In genomic region chr3:111615880-111616279, GRCh38 we compare ENCODE assay signal across 22 cellular contexts. TPM values are rescaled to one million over a fixed set of nuclear protein-coding genes. Genes with fewer than 3 reads are reported as not detected.
DNase-seq lines count a peak whose midpoint lies in the region; ATAC-seq and TF ChIP-seq lines count a peak whose summit lies in the region.
"Had no signal": no experiment of that assay in that cellular context is flagged by ENCODE, and none has a peak within 500 bp of the region (broad histone marks: within the 10 kb centered on the region; RNA-seq: fewer than 3 reads in every experiment).

No MANE protein-coding gene starts in this region.

- no peak for DNase-seq in activated CD8-positive, alpha-beta memory T cell treated with anti-CD3 and anti-CD28 coated beads, Interleukin-2, amount 10 ng/mL, durations not matched to agents 7 days and 5 days
- DNase-seq in activated CD8-positive, alpha-beta memory T cell treated with anti-CD3 and anti-CD28 coated beads, Interleukin-2, amount 50 U/mL, for 48 hours: no peak
- DNase-seq in activated naive CD8-positive, alpha-beta T cell treated with anti-CD3 and anti-CD28 coated beads for 36 hours: no peak
- DNase-seq in stimulated activated effector memory CD8-positive, alpha-beta T cell treated with anti-CD3 and anti-CD28 coated beads, Interleukin-12 subunit alpha, Interleukin-12 subunit beta, amount 100 ng/mL, for 72 hours (ENCODE audit: low spot score in 2 of 2): no peak
- DNase-seq in occipital lobe (lab: John Stamatoyannopoulos, UW) (no peak), osteocyte (ENCODE audit: extremely low spot score, unreplicated experiment) (no peak), mesothelial cell of epicardium (ENCODE audit: low spot score in 2 of 2, unreplicated experiment in 2 of 2) (no peak)
- DNase-seq: dermis blood vessel endothelial cell, heart right ventricle, MG63, NCI-H1436 treated with DMSO at 0.1 percent for 48 hours, NCI-H2171, NCI-H526 had no signal

- H2AFZ ChIP-seq in OCI-LY1 (ENCODE audit: low read length): 0 out of 2 replicates have a peak overlapping the region, but pooled peaks have one; percentile 57

- no peak overlapping the region for H3K27ac ChIP-seq in OCI-LY1 (ENCODE audit: low read depth, low read length, poor library complexity, severe bottlenecking)
- H3K27ac ChIP-seq: BLaER1 treated with 17β-estradiol and CSF1 and Interleukin-3, amounts not matched to agents 10 nM and 100 nM; cardiac muscle cell had no signal

- peak overlapping the region; percentile 93 for H3K27ac Mint-ChIP-seq in activated CD8-positive, alpha-beta memory T cell treated with anti-CD3 and anti-CD28 coated beads, Interleukin-2, amount 10 ng/mL, durations not matched to agents 7 days and 5 days
- H3K27ac Mint-ChIP-seq in activated naive CD8-positive, alpha-beta T cell treated with anti-CD3 and anti-CD28 coated beads for 36 hours: peak overlapping the region; percentile 98
- H3K27ac Mint-ChIP-seq in stimulated activated effector memory CD8-positive, alpha-beta T cell treated with anti-CD3 and anti-CD28 coated beads, Interleukin-12 subunit alpha, Interleukin-12 subunit beta, amount 100 ng/mL, for 72 hours: peak overlapping the region; percentile 99
- no peak overlapping the region for H3K27ac Mint-ChIP-seq in osteocyte (ENCODE audit: unreplicated experiment)
- H3K27ac Mint-ChIP-seq in mesothelial cell of epicardium: no peak overlapping the region
- H3K27ac Mint-ChIP-seq: IgD-negative memory B cell had no signal

- peak overlapping the region; percentile 27 for H3K4me3 Mint-ChIP-seq in activated CD8-positive, alpha-beta memory T cell treated with anti-CD3 and anti-CD28 coated beads, Interleukin-2, amount 10 ng/mL, durations not matched to agents 7 days and 5 days
- peak overlapping the region; percentile 47 for H3K4me3 Mint-ChIP-seq in activated naive CD8-positive, alpha-beta T cell treated with anti-CD3 and anti-CD28 coated beads for 36 hours
- peak overlapping the region; percentile 72 for H3K4me3 Mint-ChIP-seq in stimulated activated effector memory CD8-positive, alpha-beta T cell treated with anti-CD3 and anti-CD28 coated beads, Interleukin-12 subunit alpha, Interleukin-12 subunit beta, amount 100 ng/mL, for 72 hours
- H3K4me3 Mint-ChIP-seq in osteocyte (ENCODE audit: unreplicated experiment): no peak overlapping the region
- no peak overlapping the region for H3K4me3 Mint-ChIP-seq in mesothelial cell of epicardium

- peaks cover 86% of the 10 kb centered on the region for H3K36me3 Mint-ChIP-seq in activated CD8-positive, alpha-beta memory T cell treated with anti-CD3 and anti-CD28 coated beads, Interleukin-2, amount 10 ng/mL, durations not matched to agents 7 days and 5 days
- peaks cover 70% of the 10 kb centered on the region for H3K36me3 Mint-ChIP-seq in activated naive CD8-positive, alpha-beta T cell treated with anti-CD3 and anti-CD28 coated beads for 36 hours
- peaks cover 65% of the 10 kb centered on the region for H3K36me3 Mint-ChIP-seq in stimulated activated effector memory CD8-positive, alpha-beta T cell treated with anti-CD3 and anti-CD28 coated beads, Interleukin-12 subunit alpha, Interleukin-12 subunit beta, amount 100 ng/mL, for 72 hours
- H3K36me3 Mint-ChIP-seq in osteocyte (ENCODE audit: unreplicated experiment) (no peaks in the 10 kb centered on the region), mesothelial cell of epicardium (no peaks in the 10 kb centered on the region)
- H3K36me3 Mint-ChIP-seq: IgD-negative memory B cell had no signal

- no peaks in the 10 kb centered on the region for H3K9me3 Mint-ChIP-seq in activated CD8-positive, alpha-beta memory T cell treated with anti-CD3 and anti-CD28 coated beads, Interleukin-2, amount 10 ng/mL, durations not matched to agents 7 days and 5 days (ENCODE audit: low read depth)
- peaks cover 9% of the 10 kb centered on the region for H3K9me3 Mint-ChIP-seq in activated naive CD8-positive, alpha-beta T cell treated with anti-CD3 and anti-CD28 coated beads for 36 hours
- no peaks in the 10 kb centered on the region for H3K9me3 Mint-ChIP-seq in stimulated activated effector memory CD8-positive, alpha-beta T cell treated with anti-CD3 and anti-CD28 coated beads, Interleukin-12 subunit alpha, Interleukin-12 subunit beta, amount 100 ng/mL, for 72 hours
- no peaks in the 10 kb centered on the region for H3K9me3 Mint-ChIP-seq in osteocyte (ENCODE audit: unreplicated experiment)
- no peaks in the 10 kb centered on the region for H3K9me3 Mint-ChIP-seq in mesothelial cell of epicardium
- H3K9me3 Mint-ChIP-seq: IgD-negative memory B cell had no signal

- CTCF ChIA-PET in activated CD8-positive, alpha-beta memory T cell treated with anti-CD3 and anti-CD28 coated beads, Interleukin-2, amount 10 ng/mL, durations not matched to agents 7 days and 5 days (lab: Charles Lee): interaction anchor here (0.6 to 5.7 kb wide), 25 partner anchors 8 to 379 kb away, joined by 3 to 56 read pairs (median 9); partner anchors contain the start of genes CD96 and ZBED2

- H3F3A ChIP-seq in OCI-LY1 (ENCODE audit: insufficient read depth, low read length): no peaks in the 10 kb centered on the region

- H3K9me3 ChIP-seq in OCI-LY1 (ENCODE audit: low read length): no peaks in the 10 kb centered on the region
- H3K9me3 ChIP-seq: heart right ventricle, MG63 had no signal

- peaks cover 78% of the 10 kb centered on the region for H3K4me1 Mint-ChIP-seq in activated CD8-positive, alpha-beta memory T cell treated with anti-CD3 and anti-CD28 coated beads, Interleukin-2, amount 10 ng/mL, durations not matched to agents 7 days and 5 days
- peaks cover 91% of the 10 kb centered on the region for H3K4me1 Mint-ChIP-seq in activated naive CD8-positive, alpha-beta T cell treated with anti-CD3 and anti-CD28 coated beads for 36 hours
- peaks cover 85% of the 10 kb centered on the region for H3K4me1 Mint-ChIP-seq in stimulated activated effector memory CD8-positive, alpha-beta T cell treated with anti-CD3 and anti-CD28 coated beads, Interleukin-12 subunit alpha, Interleukin-12 subunit beta, amount 100 ng/mL, for 72 hours
- H3K4me1 Mint-ChIP-seq in osteocyte (ENCODE audit: unreplicated experiment) (peaks cover 19% of the 10 kb centered on the region), mesothelial cell of epicardium (no peaks in the 10 kb centered on the region)

- ATAC-seq in activated CD8-positive, alpha-beta memory T cell treated with anti-CD3 and anti-CD28 coated beads, Interleukin-2, amount 10 ng/mL, durations not matched to agents 7 days and 5 days: no peak
- no peak for ATAC-seq in stimulated activated effector memory CD8-positive, alpha-beta T cell treated with anti-CD3 and anti-CD28 coated beads, Interleukin-12 subunit alpha, Interleukin-12 subunit beta, amount 100 ng/mL, for 72 hours
- ATAC-seq: left lobe of liver had no signal

- 0 out of 2 replicates have a peak overlapping the region, but pooled peaks have one; percentile 11 for H3K4me2 ChIP-seq in OCI-LY1 (ENCODE audit: low read length)
- H3K4me2 ChIP-seq: BLaER1 treated with 17β-estradiol and CSF1 and Interleukin-3, amounts not matched to agents 10 nM and 100 nM had no signal

- H3K27me3 ChIP-seq in OCI-LY1 (ENCODE audit: insufficient read depth, low read length): no peaks in the 10 kb centered on the region
- H3K27me3 ChIP-seq: BLaER1 treated with 17β-estradiol and CSF1 and Interleukin-3, amounts not matched to agents 10 nM and 100 nM; cardiac muscle cell; MG63 had no signal

- no peak overlapping the region for H3K9ac ChIP-seq in OCI-LY1 (ENCODE audit: low read length)
- H3K9ac ChIP-seq: BLaER1 treated with 17β-estradiol and CSF1 and Interleukin-3, amounts not matched to agents 10 nM and 100 nM had no signal

- TF ChIP-seq CTCF in OCI-LY1 (IDR thresholded peaks at IDR 0.05; ENCODE audit: low read length): no peak
- no peak for TF ChIP-seq CTCF in osteocyte (IDR thresholded peaks at IDR 0.05)
- no peak for TF ChIP-seq CTCF in mesothelial cell of epicardium (IDR thresholded peaks at IDR 0.05; ENCODE audit: unreplicated experiment)

- H4K20me1 ChIP-seq in OCI-LY1 (ENCODE audit: insufficient read depth, low read length): no peaks in the 10 kb centered on the region
- H4K20me1 ChIP-seq: BLaER1 treated with 17β-estradiol and CSF1 and Interleukin-3, amounts not matched to agents 10 nM and 100 nM had no signal

- H3K9me2 ChIP-seq in OCI-LY1 (ENCODE audit: low read depth, low read length): no peaks in the 10 kb centered on the region

- no peaks in the 10 kb centered on the region; the same call in 1 of the 2 replicates for H3K36me3 ChIP-seq in OCI-LY1 (ENCODE audit: insufficient read depth, low read length)
- H3K36me3 ChIP-seq: cardiac muscle cell, heart right ventricle, MG63 had no signal

- H3K4me3 ChIP-seq in OCI-LY1 (ENCODE audit: low read depth, low read length, poor library complexity, severe bottlenecking): no peak overlapping the region
- H3K4me3 ChIP-seq: cardiac muscle cell, heart right ventricle, MG63 had no signal

- H3K79me2 ChIP-seq in OCI-LY1 (ENCODE audit: insufficient read depth, low read length): no peaks in the 10 kb centered on the region

- no peaks in the 10 kb centered on the region for H3K27me3 Mint-ChIP-seq in activated CD8-positive, alpha-beta memory T cell treated with anti-CD3 and anti-CD28 coated beads, Interleukin-2, amount 10 ng/mL, durations not matched to agents 7 days and 5 days
- no peaks in the 10 kb centered on the region for H3K27me3 Mint-ChIP-seq in activated naive CD8-positive, alpha-beta T cell treated with anti-CD3 and anti-CD28 coated beads for 36 hours
- H3K27me3 Mint-ChIP-seq in osteocyte (ENCODE audit: unreplicated experiment) (no peaks in the 10 kb centered on the region), mesothelial cell of epicardium (ENCODE audit: low read depth) (no peaks in the 10 kb centered on the region)
- H3K27me3 Mint-ChIP-seq: IgD-negative memory B cell had no signal

- peaks cover 18% of the 10 kb centered on the region for H3K4me1 ChIP-seq in OCI-LY1 (ENCODE audit: insufficient read depth, low read length, severe bottlenecking)
- H3K4me1 ChIP-seq: BLaER1 treated with 17β-estradiol and CSF1 and Interleukin-3, amounts not matched to agents 10 nM and 100 nM; heart right ventricle had no signal

RNA-seq across cellular contexts. Expression of gene ZBED2, which starts 20.7 kb away (rescaled TPM):
- 10 to 100 TPM; 27.2 to 90.6 TPM for total RNA-seq in activated CD8-positive, alpha-beta memory T cell treated with anti-CD3 and anti-CD28 coated beads, Interleukin-2, amount 10 ng/mL, durations not matched to agents 7 days and 5 days
- 100 to 1,000 TPM; 122 to 123 TPM for total RNA-seq in activated naive CD8-positive, alpha-beta T cell treated with anti-CD3 and anti-CD28 coated beads for 36 hours
- total RNA-seq in occipital lobe: not detected
- total RNA-seq in osteocyte: not detected in 2 replicates
- not detected in 3 replicates for total RNA-seq in mesothelial cell of epicardium
- total RNA-seq: A673, cardiac muscle cell, dermis blood vessel endothelial cell, H1, mononuclear cell, urinary bladder had no signal

RNA-seq across cellular contexts. Expression of gene PLCXD2, which starts 58.6 kb away (rescaled TPM):
- total RNA-seq in activated CD8-positive, alpha-beta memory T cell treated with anti-CD3 and anti-CD28 coated beads, Interleukin-2, amount 10 ng/mL, durations not matched to agents 7 days and 5 days: 10 to 100 TPM; 16.7 to 21.1 TPM
- total RNA-seq in activated naive CD8-positive, alpha-beta T cell treated with anti-CD3 and anti-CD28 coated beads for 36 hours: 1 to 10 TPM; 8.1 to 8.5 TPM
- total RNA-seq in occipital lobe (48.0 TPM), osteocyte (0.91 and 1.6 TPM in 2 replicates), mesothelial cell of epicardium (3.9 to 4.7 TPM (median 4.0 TPM) in 3 replicates)

Comparison
In these comparisons a context has a peak if more than half of its experiments do, and no peak if none do; other contexts are left out.
1. H3K27ac Mint-ChIP-seq: peak in activated CD8-positive, alpha-beta memory T cell treated with anti-CD3 and anti-CD28 coated beads, Interleukin-2, amount 10 ng/mL, durations not matched to agents 7 days and 5 days (single experiment), activated naive CD8-positive, alpha-beta T cell treated with anti-CD3 and anti-CD28 coated beads for 36 hours (single experiment) and stimulated activated effector memory CD8-positive, alpha-beta T cell treated with anti-CD3 and anti-CD28 coated beads, Interleukin-12 subunit alpha, Interleukin-12 subunit beta, amount 100 ng/mL, for 72 hours (single experiment); none in osteocyte (single experiment) and mesothelial cell of epicardium (single experiment).
2. H3K4me3 Mint-ChIP-seq: peak in activated CD8-positive, alpha-beta memory T cell treated with anti-CD3 and anti-CD28 coated beads, Interleukin-2, amount 10 ng/mL, durations not matched to agents 7 days and 5 days (single experiment), activated naive CD8-positive, alpha-beta T cell treated with anti-CD3 and anti-CD28 coated beads for 36 hours (single experiment) and stimulated activated effector memory CD8-positive, alpha-beta T cell treated with anti-CD3 and anti-CD28 coated beads, Interleukin-12 subunit alpha, Interleukin-12 subunit beta, amount 100 ng/mL, for 72 hours (single experiment); none in osteocyte (single experiment) and mesothelial cell of epicardium (single experiment).
3. RNA of gene ZBED2, which starts 20.7 kb away (total RNA-seq): 122 to 123 TPM in activated naive CD8-positive, alpha-beta T cell treated with anti-CD3 and anti-CD28 coated beads for 36 hours and 27.2 to 90.6 TPM in activated CD8-positive, alpha-beta memory T cell treated with anti-CD3 and anti-CD28 coated beads, Interleukin-2, amount 10 ng/mL, durations not matched to agents 7 days and 5 days; not detected in osteocyte, not detected in mesothelial cell of epicardium and not detected in occipital lobe (single experiment); every median in the first group is over 10 times any median in the second.